ENCODE assay signal across 27 cellular contexts in genomic region chr1:210655511-210655910, GRCh38.
"Had no signal": no experiment of that assay in that cellular context is flagged by ENCODE, and none has a peak within 500 bp of the region (broad histone marks: within the 10 kb centered on the region; RNA-seq: fewer than 3 reads in every experiment).

No MANE protein-coding gene starts in this region.

- DNase-seq: activated CD4-positive, alpha-beta T cell treated with anti-CD3 and anti-CD28 coated beads for 48 hours; activated CD4-positive, alpha-beta T cell treated with anti-CD3 and anti-CD28 coated beads, Interleukin-2, amount 50 U/mL, for 4 hours; activated CD4-positive, CD25-positive, alpha-beta regulatory T cell treated with anti-CD3 and anti-CD28 coated beads, Interleukin-2, amount 50 U/mL, for 72 hours; activated CD8-positive, alpha-beta memory T cell treated with anti-CD3 and anti-CD28 coated beads, Interleukin-2, amount 50 U/mL, for 48 hours; activated CD8-positive, alpha-beta T cell treated with anti-CD3 and anti-CD28 coated beads, Interleukin-2, amount 10 ng/mL, durations not matched to agents 7 days and 5 days; activated naive CD4-positive, alpha-beta T cell treated with anti-CD3 and anti-CD28 coated beads, Interleukin-2, amount 50 U/mL, for 16 hours; activated T-cell treated with anti-CD3 and anti-CD28 coated beads, Interleukin-2, amount 50 U/mL, for 1 hour; aorta; brain microvascular endothelial cell; cerebellar nuclear complex; Kasumi-1; NCI-H1048; NCI-H146; NCI-H187 treated with DMSO at 0.1 percent for 48 hours; NCI-H2171 treated with DMSO at 0.1 percent for 48 hours; NCI-H510A; NCI-H526 treated with DMSO at 0.1 percent for 48 hours; NK-92 treated with Interleukin-12 subunit alpha and Interleukin-12 subunit beta, amount 100 ng/mL, for 24 hours; OCI-M1; Right ventricle myocardium superior; SJCRH30; T-helper 17 cell; T-helper 9 cell had no signal

- H3K36me3 ChIP-seq: brain microvascular endothelial cell, cardiac muscle cell, SJCRH30 had no signal

- ATAC-seq: activated CD8-positive, alpha-beta T cell treated with anti-CD3 and anti-CD28 coated beads, Interleukin-2, amount 10 ng/mL, durations not matched to agents 7 days and 5 days; Panc1; T-helper 17 cell; WTC11 had no signal

- H3K27ac ChIP-seq: brain microvascular endothelial cell, cardiac muscle cell, RWPE1, SJCRH30 had no signal

- H3K4me3 ChIP-seq: cardiac muscle cell, SJCRH30 had no signal

- H3K4me1 ChIP-seq: SJCRH30 had no signal

- H3K27me3 ChIP-seq: brain microvascular endothelial cell, cardiac muscle cell, SJCRH30 had no signal

- H3K9me3 ChIP-seq: SJCRH30 had no signal
